ENCODE assay signal across 1 cellular context in genomic region chr13:98975822-98976261, GRCh38.
TF ChIP-seq lines count a peak whose summit lies in the region.

No MANE protein-coding gene starts in this region.

TF ChIP-seq in SK-N-SH, 30 proteins besides CTCF, POLR2A, EP300 and RAD21 (continued from another document):
- TF ChIP-seq PBX3 (IDR thresholded peaks at IDR 0.05) = no peak
- no peak for TF ChIP-seq NRF1 (IDR thresholded peaks at IDR 0.05; ENCODE audit: low read depth, low read length)
- TF ChIP-seq FOXM1 (IDR thresholded peaks at IDR 0.05; ENCODE audit: low read depth) = no peak
- no peak for TF ChIP-seq MAX (IDR thresholded peaks at IDR 0.05; ENCODE audit: low read depth)
- TF ChIP-seq RCOR1 (IDR thresholded peaks at IDR 0.05; ENCODE audit: low read length) = no peak
- TF ChIP-seq FOXJ3 (CRISPR knock-in tag; IDR thresholded peaks at IDR 0.05) = no peak
- no peak for TF ChIP-seq SMC3 (IDR thresholded peaks at IDR 0.05; ENCODE audit: low read depth, low read length)
- no peak for TF ChIP-seq RFX5 (IDR thresholded peaks at IDR 0.05; ENCODE audit: low read length)
